In the genomic region with DNA sequence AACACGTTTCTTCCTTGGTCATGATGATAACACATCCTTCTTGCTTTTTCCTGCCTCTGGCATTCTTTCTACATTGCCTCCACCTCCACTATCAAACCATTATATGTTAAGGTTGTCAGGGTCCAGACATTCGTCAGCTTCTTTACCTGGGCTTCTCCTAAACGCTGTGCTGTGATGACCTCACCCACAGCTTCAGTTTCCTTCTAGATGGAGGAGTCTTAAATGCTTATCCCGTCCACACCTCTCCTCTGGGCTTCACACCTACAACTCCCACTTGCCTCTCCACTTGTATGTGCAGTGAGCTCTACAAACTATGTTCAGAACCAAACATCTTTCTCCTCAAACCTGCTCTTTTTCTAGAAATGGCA, we compare ENCODE assay signal across 8 cellular contexts. TPM values are rescaled to one million over a fixed set of nuclear protein-coding genes. Genes with fewer than 3 reads are reported as not detected.
DNase-seq lines count a peak whose midpoint lies in the region; ATAC-seq and TF ChIP-seq lines count a peak whose summit lies in the region.

No MANE protein-coding gene starts in this region.

- H3K4me2 ChIP-seq in GM23338, result peak overlapping the region; percentile 85

- H3K36me3 ChIP-seq in GM23338 (ENCODE audit: insufficient read depth) (no peaks in the 10 kb centered on the region), ascending aorta (peaks cover 0 to 2% of the 10 kb centered on the region in 2 donors), mesodermal cell (ENCODE audit: control insufficient read depth, insufficient read depth, low read length) (peaks cover 6% of the 10 kb centered on the region)

- H3K27me3 Mint-ChIP-seq in GM23338 (ENCODE audit: insufficient read depth, low read depth, poor library complexity), result no peaks in the 10 kb centered on the region

- 45 to 61% methylated on average over 2 to 4 of the region's 4 CpGs for WGBS in mesodermal cell (ENCODE audit: insufficient coverage in 2 of 2), 2 experiments

- H3K27ac ChIP-seq in GM23338 (ENCODE audit: low read depth), result peak overlapping the region; percentile 63
- H3K27ac ChIP-seq in ascending aorta, result peak overlapping the region; percentile 91 to 93
- H3K27ac ChIP-seq in mesodermal cell (ENCODE audit: low read depth, low read length, severe bottlenecking), result peak overlapping the region; percentile 92

- no peak overlapping the region for H3K27ac Mint-ChIP-seq in GM23338

- H3K27me3 ChIP-seq in GM23338 (ENCODE audit: insufficient read depth), result peaks cover 34% of the 10 kb centered on the region
- no peaks in the 10 kb centered on the region for H3K27me3 ChIP-seq in ascending aorta

- no peaks in the 10 kb centered on the region for H3K4me1 Mint-ChIP-seq in GM23338

- H3F3A ChIP-seq in GM23338 (replicated peaks; ENCODE audit: low read depth), result peaks cover 5% of the 10 kb centered on the region; the same call in 1 of the 2 replicates

- no peaks in the 10 kb centered on the region for H3K9me3 Mint-ChIP-seq in GM23338

- H4K20me1 ChIP-seq in GM23338 (replicated peaks; ENCODE audit: insufficient read depth), result no peaks in the 10 kb centered on the region; the same call in none of the 2 replicates

- H3K4me3 ChIP-seq in AG10803 (ENCODE audit: low read length) (peak overlapping the region; percentile 66), GM23338 (peak overlapping the region; percentile 74), ascending aorta (peak overlapping the region; percentile 84 to 93), mesodermal cell (ENCODE audit: extremely low read depth, insufficient read depth, low read length, poor library complexity, severe bottlenecking) (peak overlapping the region; percentile 72)

- H3K4me1 ChIP-seq in GM23338 (ENCODE audit: insufficient read depth) (peaks cover 16% of the 10 kb centered on the region), ascending aorta (peaks cover 3 to 14% of the 10 kb centered on the region in 2 donors), mesodermal cell (ENCODE audit: control insufficient read depth, insufficient read depth, low read length, poor library complexity, severe bottlenecking) (peaks cover 5% of the 10 kb centered on the region)

- no peaks in the 10 kb centered on the region for H3K36me3 Mint-ChIP-seq in GM23338 (ENCODE audit: low read depth)

- ATAC-seq in GM23338 (peak; percentile 5; the same call in 2 of the 3 replicates), esophagus mucosa (no peak), GM18868 (IDR thresholded peaks at IDR 0.05; ENCODE audit: unreplicated experiment) (no peak)

- H3K9me2 ChIP-seq in GM23338 (ENCODE audit: insufficient read depth), result no peaks in the 10 kb centered on the region; the same call in 1 of the 2 replicates

- no peak for TF ChIP-seq CTCF in AG10803 (conservative IDR thresholded peaks at IDR 0.05; ENCODE audit: low read length)
- TF ChIP-seq CTCF in GM23338 (conservative IDR thresholded peaks at IDR 0.05; ENCODE audit: low read depth in 2 of 2), result no peak
- no peak for TF ChIP-seq CTCF in ascending aorta (IDR thresholded peaks at IDR 0.05)

- H2AFZ ChIP-seq in GM23338, result peak overlapping the region; percentile 64

- H3K79me2 ChIP-seq in GM23338 (replicated peaks; ENCODE audit: insufficient read depth), result peaks cover 19% of the 10 kb centered on the region

- H3K9me3 ChIP-seq in ascending aorta, result no peaks in the 10 kb centered on the region
- H3K9me3 ChIP-seq in mesodermal cell (ENCODE audit: control insufficient read depth, low read length), result no peaks in the 10 kb centered on the region

- no peak overlapping the region for H3K4me3 Mint-ChIP-seq in GM23338

- DNase-seq in AG10803 (ENCODE audit: low read depth) (no peak), GM23338 (ENCODE audit: low spot score) (no peak), ascending aorta (ENCODE audit: low spot score in 2 of 2) (no peak), D341Med (ENCODE audit: low spot score) (no peak), 8988T (no peak)

- intact Hi-C loops in ascending aorta (cut with DNase I), result loop anchor here (10.0 kb wide), 2 partner anchors 480 to 700 kb away; a partner anchor contains a TSS

TF ChIP-seq in GM23338, 12 proteins besides CTCF, POLR2A, EP300 and RAD21 (continues in another document):
- no peak for TF ChIP-seq POLR2AphosphoS5 (IDR thresholded peaks at IDR 0.05; ENCODE audit: low read depth)
- TF ChIP-seq JUNB (IDR thresholded peaks at IDR 0.05; ENCODE audit: unreplicated experiment), result no peak
- TF ChIP-seq EZH2 (IDR thresholded peaks at IDR 0.05; ENCODE audit: low read depth, unreplicated experiment), result no peak
- no peak for TF ChIP-seq CREB1 (CRISPR knock-in tag; IDR thresholded peaks at IDR 0.05; ENCODE audit: low read depth)
- TF ChIP-seq, protein P1, sequence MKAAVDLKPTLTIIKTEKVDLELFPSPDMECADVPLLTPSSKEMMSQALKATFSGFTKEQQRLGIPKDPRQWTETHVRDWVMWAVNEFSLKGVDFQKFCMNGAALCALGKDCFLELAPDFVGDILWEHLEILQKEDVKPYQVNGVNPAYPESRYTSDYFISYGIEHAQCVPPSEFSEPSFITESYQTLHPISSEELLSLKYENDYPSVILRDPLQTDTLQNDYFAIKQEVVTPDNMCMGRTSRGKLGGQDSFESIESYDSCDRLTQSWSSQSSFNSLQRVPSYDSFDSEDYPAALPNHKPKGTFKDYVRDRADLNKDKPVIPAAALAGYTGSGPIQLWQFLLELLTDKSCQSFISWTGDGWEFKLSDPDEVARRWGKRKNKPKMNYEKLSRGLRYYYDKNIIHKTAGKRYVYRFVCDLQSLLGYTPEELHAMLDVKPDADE (IDR thresholded peaks at IDR 0.05), result no peak
- TF ChIP-seq NANOG (IDR thresholded peaks at IDR 0.05; ENCODE audit: borderline replicate concordance), result no peak
- no peak for TF ChIP-seq ZNF114 (CRISPR knock-in tag; IDR thresholded peaks at IDR 0.05)
- TF ChIP-seq, protein P2, sequence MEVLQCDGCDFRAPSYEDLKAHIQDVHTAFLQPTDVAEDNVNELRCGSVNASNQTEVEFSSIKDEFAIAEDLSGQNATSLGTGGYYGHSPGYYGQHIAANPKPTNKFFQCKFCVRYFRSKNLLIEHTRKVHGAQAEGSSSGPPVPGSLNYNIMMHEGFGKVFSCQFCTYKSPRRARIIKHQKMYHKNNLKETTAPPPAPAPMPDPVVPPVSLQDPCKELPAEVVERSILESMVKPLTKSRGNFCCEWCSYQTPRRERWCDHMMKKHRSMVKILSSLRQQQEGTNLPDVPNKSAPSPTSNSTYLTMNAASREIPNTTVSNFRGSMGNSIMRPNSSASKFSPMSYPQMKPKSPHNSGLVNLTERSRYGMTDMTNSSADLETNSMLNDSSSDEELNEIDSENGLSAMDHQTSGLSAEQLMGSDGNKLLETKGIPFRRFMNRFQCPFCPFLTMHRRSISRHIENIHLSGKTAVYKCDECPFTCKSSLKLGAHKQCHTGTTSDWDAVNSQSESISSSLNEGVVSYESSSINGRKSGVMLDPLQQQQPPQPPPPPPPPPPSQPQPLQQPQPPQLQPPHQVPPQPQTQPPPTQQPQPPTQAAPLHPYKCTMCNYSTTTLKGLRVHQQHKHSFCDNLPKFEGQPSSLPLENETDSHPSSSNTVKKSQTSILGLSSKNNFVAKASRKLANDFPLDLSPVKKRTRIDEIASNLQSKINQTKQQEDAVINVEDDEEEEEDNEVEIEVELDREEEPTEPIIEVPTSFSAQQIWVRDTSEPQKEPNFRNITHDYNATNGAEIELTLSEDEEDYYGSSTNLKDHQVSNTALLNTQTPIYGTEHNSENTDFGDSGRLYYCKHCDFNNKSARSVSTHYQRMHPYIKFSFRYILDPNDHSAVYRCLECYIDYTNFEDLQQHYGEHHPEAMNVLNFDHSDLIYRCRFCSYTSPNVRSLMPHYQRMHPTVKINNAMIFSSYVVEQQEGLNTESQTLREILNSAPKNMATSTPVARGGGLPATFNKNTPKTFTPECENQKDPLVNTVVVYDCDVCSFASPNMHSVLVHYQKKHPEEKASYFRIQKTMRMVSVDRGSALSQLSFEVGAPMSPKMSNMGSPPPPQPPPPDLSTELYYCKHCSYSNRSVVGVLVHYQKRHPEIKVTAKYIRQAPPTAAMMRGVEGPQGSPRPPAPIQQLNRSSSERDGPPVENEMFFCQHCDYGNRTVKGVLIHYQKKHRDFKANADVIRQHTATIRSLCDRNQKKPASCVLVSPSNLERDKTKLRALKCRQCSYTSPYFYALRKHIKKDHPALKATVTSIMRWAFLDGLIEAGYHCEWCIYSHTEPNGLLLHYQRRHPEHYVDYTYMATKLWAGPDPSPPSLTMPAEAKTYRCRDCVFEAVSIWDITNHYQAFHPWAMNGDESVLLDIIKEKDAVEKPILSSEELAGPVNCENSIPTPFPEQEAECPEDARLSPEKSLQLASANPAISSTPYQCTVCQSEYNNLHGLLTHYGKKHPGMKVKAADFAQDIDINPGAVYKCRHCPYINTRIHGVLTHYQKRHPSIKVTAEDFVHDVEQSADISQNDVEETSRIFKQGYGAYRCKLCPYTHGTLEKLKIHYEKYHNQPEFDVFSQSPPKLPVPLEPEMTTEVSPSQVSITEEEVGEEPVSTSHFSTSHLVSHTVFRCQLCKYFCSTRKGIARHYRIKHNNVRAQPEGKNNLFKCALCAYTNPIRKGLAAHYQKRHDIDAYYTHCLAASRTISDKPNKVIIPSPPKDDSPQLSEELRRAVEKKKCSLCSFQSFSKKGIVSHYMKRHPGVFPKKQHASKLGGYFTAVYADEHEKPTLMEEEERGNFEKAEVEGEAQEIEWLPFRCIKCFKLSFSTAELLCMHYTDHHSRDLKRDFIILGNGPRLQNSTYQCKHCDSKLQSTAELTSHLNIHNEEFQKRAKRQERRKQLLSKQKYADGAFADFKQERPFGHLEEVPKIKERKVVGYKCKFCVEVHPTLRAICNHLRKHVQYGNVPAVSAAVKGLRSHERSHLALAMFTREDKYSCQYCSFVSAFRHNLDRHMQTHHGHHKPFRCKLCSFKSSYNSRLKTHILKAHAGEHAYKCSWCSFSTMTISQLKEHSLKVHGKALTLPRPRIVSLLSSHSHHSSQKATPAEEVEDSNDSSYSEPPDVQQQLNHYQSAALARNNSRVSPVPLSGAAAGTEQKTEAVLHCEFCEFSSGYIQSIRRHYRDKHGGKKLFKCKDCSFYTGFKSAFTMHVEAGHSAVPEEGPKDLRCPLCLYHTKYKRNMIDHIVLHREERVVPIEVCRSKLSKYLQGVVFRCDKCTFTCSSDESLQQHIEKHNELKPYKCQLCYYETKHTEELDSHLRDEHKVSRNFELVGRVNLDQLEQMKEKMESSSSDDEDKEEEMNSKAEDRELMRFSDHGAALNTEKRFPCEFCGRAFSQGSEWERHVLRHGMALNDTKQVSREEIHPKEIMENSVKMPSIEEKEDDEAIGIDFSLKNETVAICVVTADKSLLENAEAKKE (CRISPR knock-in tag; IDR thresholded peaks at IDR 0.05), result no peak
- TF ChIP-seq STAT1 (IDR thresholded peaks at IDR 0.05; ENCODE audit: unreplicated experiment), result no peak

RNA-seq across cellular contexts. Expression of a gene that starts 0.7 kb away (rescaled TPM):
- 43.2 and 47.4 TPM in 2 replicates for total RNA-seq in GM23338 (2014; rRNA removed; shearing (Covaris generic))
- polyA plus RNA-seq in GM23338 (2016; fragmentation: Nextera tagmentation; extraction: Ambion mirVana), result 15.1 and 16.3 TPM in 2 replicates
- total RNA-seq in ascending aorta (13.0 TPM), esophagus mucosa (51.0 TPM)
- polyA plus RNA-seq in mesodermal cell (2013, experiment 1 of 2), result 29.3 TPM
- polyA plus RNA-seq in mesodermal cell (2013, experiment 2 of 2), result 28.7 TPM
